ENCODE assay signal across 8 cellular contexts in the genomic region with DNA sequence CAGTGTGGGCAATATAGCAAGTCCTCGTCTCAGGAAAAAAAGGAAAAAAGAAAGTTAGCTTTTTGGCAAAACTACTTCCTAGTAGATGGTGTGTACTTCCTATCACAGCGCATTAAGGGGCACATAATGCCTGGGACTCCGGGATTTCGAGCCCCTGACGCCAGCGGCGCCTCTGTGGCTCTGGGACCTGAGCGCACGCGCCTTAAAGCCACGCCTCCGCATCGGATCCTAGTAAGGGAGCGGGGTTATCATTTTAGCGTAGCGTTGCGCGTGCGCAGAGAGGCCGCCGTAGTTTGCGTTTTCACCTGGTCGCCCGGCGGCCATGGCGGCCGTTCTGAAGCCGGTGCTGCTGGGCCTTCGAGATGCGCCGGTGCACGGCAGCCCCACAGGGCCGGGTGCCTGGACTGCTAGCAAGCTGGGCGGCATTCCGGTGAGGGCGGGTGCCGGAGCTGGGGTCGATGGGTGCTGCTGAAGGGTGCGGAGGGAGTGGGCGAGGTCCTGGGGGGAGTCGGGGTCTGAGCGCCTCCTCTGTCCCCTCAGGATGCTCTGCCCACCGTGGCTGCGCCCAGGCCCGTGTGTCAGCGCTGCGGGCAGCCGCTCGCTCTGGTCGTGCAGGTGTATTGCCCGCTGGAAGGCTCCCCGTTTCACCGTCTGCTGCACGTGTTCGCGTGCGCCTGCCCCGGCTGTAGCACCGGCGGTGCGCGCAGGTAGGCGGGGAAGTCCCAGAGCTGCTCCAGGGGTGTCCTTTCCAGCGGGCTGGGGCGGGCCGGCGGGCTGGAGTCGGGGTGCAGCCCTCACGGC. TPM values are rescaled to one million over a fixed set of nuclear protein-coding genes. Genes with fewer than 3 reads are reported as not detected.
DNase-seq lines count a peak whose midpoint lies in the region; ATAC-seq, FAIRE-seq and TF ChIP-seq lines count a peak whose summit lies in the region.

A gene with protein sequence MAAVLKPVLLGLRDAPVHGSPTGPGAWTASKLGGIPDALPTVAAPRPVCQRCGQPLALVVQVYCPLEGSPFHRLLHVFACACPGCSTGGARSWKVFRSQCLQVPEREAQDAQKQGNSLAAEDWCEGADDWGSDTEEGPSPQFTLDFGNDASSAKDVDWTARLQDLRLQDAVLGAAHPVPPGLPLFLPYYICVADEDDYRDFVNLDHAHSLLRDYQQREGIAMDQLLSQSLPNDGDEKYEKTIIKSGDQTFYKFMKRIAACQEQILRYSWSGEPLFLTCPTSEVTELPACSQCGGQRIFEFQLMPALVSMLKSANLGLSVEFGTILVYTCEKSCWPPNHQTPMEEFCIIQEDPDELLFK (plus strand): TSS at position 291 of the 801 bp plus-strand sequence. CDS start 32 bp downstream, at position 323.

- peaks cover 9 to 16% of the 10 kb centered on the region in 2 donors for H3K36me3 ChIP-seq in kidney (ENCODE audit: control insufficient read depth in 1 of 2, insufficient read depth in 2 of 2, low read length in 2 of 2)

- peaks cover 14% of the 10 kb centered on the region for H3K4me1 Mint-ChIP-seq in central memory CD8-positive, alpha-beta T cell

- ATAC-seq in GM19023 (IDR thresholded peaks at IDR 0.05; ENCODE audit: unreplicated experiment) (peak; percentile 90), HG03342 (IDR thresholded peaks at IDR 0.05; ENCODE audit: unreplicated experiment) (peak; percentile 87)
- ATAC-seq in central memory CD8-positive, alpha-beta T cell (replicated peaks; ENCODE audit: extremely low read depth, poor library complexity, severe bottlenecking): peak; percentile 97

- no peaks in the 10 kb centered on the region for H3K9me3 ChIP-seq in kidney (ENCODE audit: control insufficient read depth in 1 of 2, low read length in 2 of 2)

- no peak for FAIRE-seq in kidney (lab: Jason Lieb, UNC)

- intact Hi-C loops in kidney (cut with DNase I): no loop called here

- peak within 1 kb of the TSS; percentile 91 for H3K4me3 ChIP-seq in AG09309 (ENCODE audit: control insufficient read depth, low read depth, low read length)
- H3K4me3 ChIP-seq in kidney (ENCODE audit: low read length in 2 of 2): peak within 1 kb of the TSS; percentile 84 to 88

- peak within 1 kb of the TSS in 1 of 2 donors; percentile 0 for H3K27ac ChIP-seq in kidney (ENCODE audit: low read depth in 2 of 2, low read length in 2 of 2)

- peaks cover 0 to 2% of the 10 kb centered on the region in 2 donors for H3K4me1 ChIP-seq in kidney (ENCODE audit: control insufficient read depth in 1 of 2, insufficient read depth in 1 of 2, low read depth in 1 of 2, low read length in 2 of 2)

- peaks cover 26% of the 10 kb centered on the region for H3K36me3 Mint-ChIP-seq in central memory CD8-positive, alpha-beta T cell (ENCODE audit: insufficient read depth)

- peak within 1 kb of the TSS; percentile 38 to 80 for H3K9ac ChIP-seq in kidney (ENCODE audit: low read length in 2 of 2)

- H3K4me3 Mint-ChIP-seq in central memory CD8-positive, alpha-beta T cell: peak within 1 kb of the TSS; percentile 93

- no peaks in the 10 kb centered on the region for H3K27me3 Mint-ChIP-seq in central memory CD8-positive, alpha-beta T cell

- no peaks in the 10 kb centered on the region for H3K9me3 Mint-ChIP-seq in central memory CD8-positive, alpha-beta T cell

- DNase-seq in AG09309 (ENCODE audit: low read depth): peak; percentile 28
- peak; percentile 84 to 95 for DNase-seq in NCI-H446 (lab: John Stamatoyannopoulos, UW)
- DNase-seq in activated CD4-positive, CD25-positive, alpha-beta regulatory T cell treated with anti-CD3 and anti-CD28 coated beads, Interleukin-2, amount 50 U/mL, for 16 hours (ENCODE audit: low read depth, low spot score): peak; percentile 84
- DNase-seq in central memory CD8-positive, alpha-beta T cell (ENCODE audit: low spot score in 2 of 2): peak; percentile 82 to 84
- peak; percentile 96 for DNase-seq in kidney
- peak; percentile 97 for DNase-seq in stimulated activated CD4-positive, alpha-beta T cell treated with anti-CD3 and anti-CD28 coated beads, Interleukin-15, amount 100 ng/mL, for 24 hours

- H3K27ac Mint-ChIP-seq in central memory CD8-positive, alpha-beta T cell (ENCODE audit: low read depth): peak within 1 kb of the TSS; percentile 61

- TF ChIP-seq CTCF in AG09309 (IDR thresholded peaks at IDR 0.05; ENCODE audit: control insufficient read depth, insufficient read depth, low read depth, low read length, missing control alignments): no peak
- no peak for TF ChIP-seq CTCF in kidney (IDR thresholded peaks at IDR 0.05; ENCODE audit: borderline replicate concordance, extremely low read depth, insufficient read depth)

RNA-seq across cellular contexts. Expression of the gene that starts here (rescaled TPM):
- total RNA-seq in kidney: 6.7 TPM
- 5.5 TPM for polyA plus RNA-seq in kidney (ENCODE audit: insufficient read depth, low read depth, low replicate concordance)

Comparison
In these comparisons a context has a peak if more than half of its experiments do, and no peak if none do; other contexts are left out.
1. DNase-seq: peak in every context shown above with its lines; median percentile 97 in stimulated activated CD4-positive, alpha-beta T cell treated with anti-CD3 and anti-CD28 coated beads, Interleukin-15, amount 100 ng/mL, for 24 hours; 96 in kidney; 90 in NCI-H446; 84 in activated CD4-positive, CD25-positive, alpha-beta regulatory T cell treated with anti-CD3 and anti-CD28 coated beads, Interleukin-2, amount 50 U/mL, for 16 hours; 83 in central memory CD8-positive, alpha-beta T cell; 28 in AG09309.